ENCODE assay signal across 8 cellular contexts in genomic region chr3:49339947-49340800, GRCh38. TPM values are rescaled to one million over a fixed set of nuclear protein-coding genes. Genes with fewer than 3 reads are reported as not detected.
DNase-seq lines count a peak whose midpoint lies in the region; ATAC-seq and TF ChIP-seq lines count a peak whose summit lies in the region.

USP4 (minus strand) TSS chr3:49340053; CDS start chr3:49340024, 29 bp downstream.

- H3K4me3 ChIP-seq in coronary artery: peak within 1 kb of the TSS; percentile 86

- H3K27ac Mint-ChIP-seq in activated CD4-positive, alpha-beta T cell treated with anti-CD3 and anti-CD28 coated beads, Interleukin-2, amount 10 ng/mL, durations not matched to agents 24 days and 14 days: peak within 1 kb of the TSS; percentile 98

- H3K4me3 Mint-ChIP-seq in activated CD4-positive, alpha-beta T cell treated with anti-CD3 and anti-CD28 coated beads, Interleukin-2, amount 10 ng/mL, durations not matched to agents 24 days and 14 days: peak within 1 kb of the TSS; percentile 97

- H3K36me3 Mint-ChIP-seq in activated CD4-positive, alpha-beta T cell treated with anti-CD3 and anti-CD28 coated beads, Interleukin-2, amount 10 ng/mL, durations not matched to agents 24 days and 14 days (ENCODE audit: low read depth): peaks cover 17% of the 10 kb centered on the region

- H3K9me3 Mint-ChIP-seq in activated CD4-positive, alpha-beta T cell treated with anti-CD3 and anti-CD28 coated beads, Interleukin-2, amount 10 ng/mL, durations not matched to agents 24 days and 14 days: no peaks in the 10 kb centered on the region

- H3K27ac ChIP-seq in coronary artery: peak within 1 kb of the TSS; percentile 92 to 95

- ATAC-seq in GM19351 (IDR thresholded peaks at IDR 0.05; ENCODE audit: unreplicated experiment) (peak; percentile 78), HG03520 (IDR thresholded peaks at IDR 0.05; ENCODE audit: unreplicated experiment) (peak; percentile 80)

- peak; percentile 19 to 76 (median 68) for DNase-seq in C1 segment of cervical spinal cord (lab: John Stamatoyannopoulos, UW)
- peak; percentile 82 for DNase-seq in NCI-H526 treated with DMSO at 0.1 percent for 48 hours (lab: John Stamatoyannopoulos, UW)
- DNase-seq in activated CD4-positive, alpha-beta T cell treated with anti-CD3 and anti-CD28 coated beads, Interleukin-2, amount 10 ng/mL, durations not matched to agents 24 days and 14 days: peak; percentile 98
- DNase-seq in coronary artery (ENCODE audit: low spot score): peak; percentile 90
- peak; percentile 98 for DNase-seq in left kidney (ENCODE audit: low read depth, low spot score)
- DNase-seq in stimulated activated CD4-positive, alpha-beta T cell treated with anti-CD3 and anti-CD28 coated beads, Interleukin-2, amount 100 ng/mL, for 24 hours: peak; percentile 92 to 95

- H3K4me1 Mint-ChIP-seq in activated CD4-positive, alpha-beta T cell treated with anti-CD3 and anti-CD28 coated beads, Interleukin-2, amount 10 ng/mL, durations not matched to agents 24 days and 14 days: peaks cover 43% of the 10 kb centered on the region

- no peaks in the 10 kb centered on the region for H3K27me3 Mint-ChIP-seq in activated CD4-positive, alpha-beta T cell treated with anti-CD3 and anti-CD28 coated beads, Interleukin-2, amount 10 ng/mL, durations not matched to agents 24 days and 14 days

- TF ChIP-seq CTCF in coronary artery (IDR thresholded peaks at IDR 0.05): no peak

- intact Hi-C loops in activated CD4-positive, alpha-beta T cell treated with anti-CD3 and anti-CD28 coated beads, Interleukin-2, amount 10 ng/mL, durations not matched to agents 24 days and 14 days (cut with micrococcal nuclease): loop anchor here (1.0 to 10.0 kb wide), 9 partner anchors 18 to 246 kb away; partner anchors contain the start of genes C3orf62, CCDC71, DAG1 and GPX1

RNA-seq across cellular contexts. Expression of gene USP4, which starts in this region (rescaled TPM):
- total RNA-seq in activated CD4-positive, alpha-beta T cell treated with anti-CD3 and anti-CD28 coated beads, Interleukin-2, amount 10 ng/mL, durations not matched to agents 24 days and 14 days: 94.0 and 96.9 TPM in 2 replicates

Comparison
In these comparisons a context has a peak if more than half of its experiments do, and no peak if none do; other contexts are left out.
1. Peak in every context shown above with its lines: DNase-seq, ATAC-seq, H3K4me3 ChIP-seq and H3K27ac ChIP-seq.